2 cellular contexts compared by ENCODE assay signal in genomic region chr17:39200957-39201510, GRCh38.
TF ChIP-seq lines count a peak whose summit lies in the region.

No MANE protein-coding gene starts in this region.

TF ChIP-seq in IMR-90, 13 proteins besides CTCF, POLR2A, EP300 and RAD21 (continued from another document):
- TF ChIP-seq CHD1 (IDR thresholded peaks at IDR 0.05; ENCODE audit: low read depth, low read length), result no peak
- TF ChIP-seq ELK1 (IDR thresholded peaks at IDR 0.05; ENCODE audit: borderline replicate concordance, low read depth, low read length), result no peak
- TF ChIP-seq MAFK (IDR thresholded peaks at IDR 0.05; ENCODE audit: low read depth, low read length), result no peak
- TF ChIP-seq SMC3 (IDR thresholded peaks at IDR 0.05; ENCODE audit: low read depth, low read length), result no peak
TF ChIP-seq in IMR-90: peak in this region for 0.

TF ChIP-seq in HEK293T, 16 proteins besides CTCF, POLR2A, EP300 and RAD21:
- no peak for TF ChIP-seq PKNOX1 (IDR thresholded peaks at IDR 0.05)
- TF ChIP-seq SUZ12 (IDR thresholded peaks at IDR 0.05), result no peak
- no peak for TF ChIP-seq FOXK2 (IDR thresholded peaks at IDR 0.05)
- no peak for TF ChIP-seq ARNT (IDR thresholded peaks at IDR 0.05)
- TF ChIP-seq L3MBTL2 (conservative IDR thresholded peaks at IDR 0.05), result no peak
- no peak for TF ChIP-seq BHLHE40 (IDR thresholded peaks at IDR 0.05; ENCODE audit: borderline replicate concordance)
- TF ChIP-seq ELF4 (IDR thresholded peaks at IDR 0.05), result no peak
